ENCODE assay signal across 12 cellular contexts in genomic region chr6:67854098-67854497, GRCh38.
"Had no signal": no experiment of that assay in that cellular context is flagged by ENCODE, and none has a peak within 500 bp of the region (broad histone marks: within the 10 kb centered on the region; RNA-seq: fewer than 3 reads in every experiment).

No MANE protein-coding gene starts in this region.

- H3K9me3 ChIP-seq: ovary, psoas muscle, vagina had no signal

- H3K27ac ChIP-seq: left lung, ovary, psoas muscle, skin epidermis, vagina had no signal

- H3K27me3 ChIP-seq: left lung, ovary, vagina had no signal

- ATAC-seq: activated CD8-positive, alpha-beta memory T cell treated with anti-CD3 and anti-CD28 coated beads, Interleukin-2, amount 10 ng/mL, durations not matched to agents 7 days and 5 days; left lung; psoas muscle; right cardiac atrium had no signal

- H3K4me1 ChIP-seq: left lung, psoas muscle, vagina had no signal

- H3K4me3 ChIP-seq: left lung, ovary, psoas muscle, skin epidermis, vagina had no signal

- H3K36me3 ChIP-seq: left lung, ovary, vagina had no signal

- DNase-seq: activated CD4-positive, alpha-beta memory T cell treated with anti-CD3 and anti-CD28 coated beads for 36 hours; activated CD8-positive, alpha-beta memory T cell treated with anti-CD3 and anti-CD28 coated beads, Interleukin-2, amount 10 ng/mL, durations not matched to agents 7 days and 5 days; endodermal cell; left lung; mammary epithelial cell; ovary; psoas muscle; right cardiac atrium; stimulated activated CD4-positive, alpha-beta T cell treated with anti-CD3 and anti-CD28 coated beads, Interleukin-15, amount 100 ng/mL, for 24 hours; stimulated activated CD4-positive, alpha-beta T cell treated with anti-CD3 and anti-CD28 coated beads, Interleukin-2, amount 100 ng/mL, for 48 hours had no signal
